In genomic region chr14:100222219-100223093, GRCh38 we compare ENCODE assay signal across 8 cellular contexts. TPM values are rescaled to one million over a fixed set of nuclear protein-coding genes. Genes with fewer than 3 reads are reported as not detected.
DNase-seq lines count a peak whose midpoint lies in the region; ATAC-seq and TF ChIP-seq lines count a peak whose summit lies in the region.

No MANE protein-coding gene starts in this region.

- TF ChIP-seq POLR2A in GM18505 (IDR thresholded peaks at IDR 0.05; ENCODE audit: borderline replicate concordance, extremely low read depth, insufficient read depth, insufficient read length) = no peak

- H3K9ac ChIP-seq in duodenal mucosa (ENCODE audit: low read depth in 1 of 2, low read length in 2 of 2) = peak overlapping the region; percentile 71

- in situ Hi-C loops in G401 (cut with HindIII; ENCODE audit: low sequenced_read_pairs) = no loop called here

- H3K4me1 ChIP-seq in duodenal mucosa (ENCODE audit: control insufficient read depth in 1 of 2, insufficient read depth in 2 of 2, low read length in 2 of 2) = peaks cover 36% of the 10 kb centered on the region in 2 donors

- H3K4me3 ChIP-seq in duodenal mucosa (ENCODE audit: low read depth in 1 of 2, low read length in 2 of 2) = peak overlapping the region; percentile 68 to 75

- peak; percentile 13 for ATAC-seq in GM18505 (IDR thresholded peaks at IDR 0.05; ENCODE audit: unreplicated experiment)
- ATAC-seq in HG03064 (IDR thresholded peaks at IDR 0.05; ENCODE audit: low read depth, unreplicated experiment) = peak; percentile 19

- no peak overlapping the region for H3K27ac ChIP-seq in duodenal mucosa (ENCODE audit: low read depth, low read length)

- H3K27me3 ChIP-seq in duodenal mucosa (ENCODE audit: control insufficient read depth in 1 of 2, insufficient read depth in 2 of 2, low read length in 2 of 2) = no peaks in the 10 kb centered on the region

- no peaks in the 10 kb centered on the region for H3K36me3 ChIP-seq in duodenal mucosa (ENCODE audit: control insufficient read depth in 1 of 2, insufficient read depth in 2 of 2, low read length in 2 of 2)

- DNase-seq in retina (peak; percentile 19), NCI-H2196 treated with DMSO at 0.1 percent for 48 hours (lab: John Stamatoyannopoulos, UW; ENCODE audit: unreplicated experiment) (no peak), G401 (ENCODE audit: low spot score) (no peak), NCI-H2107 (lab: John Stamatoyannopoulos, UW) (no peak), germinal center (ENCODE audit: low spot score) (no peak)

- no peaks in the 10 kb centered on the region for H3K9me3 ChIP-seq in duodenal mucosa (ENCODE audit: control insufficient read depth in 1 of 2, low read length in 2 of 2)

RNA-seq across cellular contexts. Expression of gene YY1, which starts 16.5 kb away (rescaled TPM):
- total RNA-seq in G401 (2014; rRNA removed; shearing (Covaris generic)) = 60.4 and 70.4 TPM in 2 replicates
